In genomic region chr12:113289361-113289760, GRCh38 we compare ENCODE assay signal across 20 cellular contexts. TPM values are rescaled to one million over a fixed set of nuclear protein-coding genes. Genes with fewer than 3 reads are reported as not detected.
DNase-seq lines count a peak whose midpoint lies in the region; ATAC-seq and TF ChIP-seq lines count a peak whose summit lies in the region.
"Had no signal": no experiment of that assay in that cellular context is flagged by ENCODE, and none has a peak within 500 bp of the region (broad histone marks: within the 10 kb centered on the region; RNA-seq: fewer than 3 reads in every experiment).

No MANE protein-coding gene starts in this region.

- H3K4me3 ChIP-seq in CD4-positive, alpha-beta memory T cell (ENCODE audit: low read length in 2 of 2), result no peak overlapping the region
- H3K4me3 ChIP-seq in osteoblast (ENCODE audit: insufficient read depth, low read length) (no peak overlapping the region), spleen (no peak overlapping the region)
- H3K4me3 ChIP-seq: Peyer's patch, SJCRH30 had no signal

- intact Hi-C loops in CD4-positive, alpha-beta memory T cell (cut with micrococcal nuclease), result no loop called here
- intact Hi-C loops in spleen (cut with DNase I; ENCODE audit: low total_unique reads), result no loop called here

- H3K9me3 ChIP-seq in CD4-positive, alpha-beta memory T cell (ENCODE audit: control insufficient read depth in 1 of 2, low read length in 2 of 2), result no peaks in the 10 kb centered on the region
- H3K9me3 ChIP-seq in osteoblast (ENCODE audit: low read depth, low read length) (no peaks in the 10 kb centered on the region), spleen (no peaks in the 10 kb centered on the region)
- H3K9me3 ChIP-seq: Peyer's patch, SJCRH30 had no signal

- H2AFZ ChIP-seq in osteoblast (ENCODE audit: low read length), result no peak overlapping the region

- no peaks in the 10 kb centered on the region for H3K27me3 Mint-ChIP-seq in activated T-cell treated with anti-CD3 and anti-CD28 coated beads, Interleukin-2, amount 50 U/mL, for 72 hours (ENCODE audit: low read depth)
- H3K27me3 Mint-ChIP-seq in activated T-cell treated with anti-CD3 and anti-CD28 coated beads, Interleukin-2, amount 50 U/mL, for 4 hours (ENCODE audit: low read depth), result no peaks in the 10 kb centered on the region
- H3K27me3 Mint-ChIP-seq in CD4-positive, alpha-beta memory T cell, result no peaks in the 10 kb centered on the region
- no peaks in the 10 kb centered on the region for H3K27me3 Mint-ChIP-seq in activated naive CD8-positive, alpha-beta T cell treated with anti-CD3 and anti-CD28 coated beads, Interleukin-2, amount 10 ng/mL, durations not matched to agents 7 days and 5 days

- H3K9me3 Mint-ChIP-seq in activated T-cell treated with anti-CD3 and anti-CD28 coated beads, Interleukin-2, amount 50 U/mL, for 72 hours, result no peaks in the 10 kb centered on the region
- no peaks in the 10 kb centered on the region for H3K9me3 Mint-ChIP-seq in activated T-cell treated with anti-CD3 and anti-CD28 coated beads, Interleukin-2, amount 50 U/mL, for 4 hours
- H3K9me3 Mint-ChIP-seq in CD4-positive, alpha-beta memory T cell, result peaks cover 0 to 1% (median 0%) of the 10 kb centered on the region in 8 donors
- H3K9me3 Mint-ChIP-seq in activated naive CD8-positive, alpha-beta T cell treated with anti-CD3 and anti-CD28 coated beads, Interleukin-2, amount 10 ng/mL, durations not matched to agents 7 days and 5 days, result no peaks in the 10 kb centered on the region

- 90 to 93% (median 91%) methylated on average over 2 of the region's 2 CpGs for WGBS in spleen, 5 donors

- H3K4me3 Mint-ChIP-seq in activated T-cell treated with anti-CD3 and anti-CD28 coated beads, Interleukin-2, amount 50 U/mL, for 72 hours, result no peak overlapping the region
- H3K4me3 Mint-ChIP-seq in activated T-cell treated with anti-CD3 and anti-CD28 coated beads, Interleukin-2, amount 50 U/mL, for 4 hours, result no peak overlapping the region
- H3K4me3 Mint-ChIP-seq in CD4-positive, alpha-beta memory T cell, result no peak overlapping the region
- no peak overlapping the region for H3K4me3 Mint-ChIP-seq in activated naive CD8-positive, alpha-beta T cell treated with anti-CD3 and anti-CD28 coated beads, Interleukin-2, amount 10 ng/mL, durations not matched to agents 7 days and 5 days

- no peak for ATAC-seq in activated T-cell treated with anti-CD3 and anti-CD28 coated beads, Interleukin-2, amount 50 U/mL, for 72 hours (replicated peaks in 1 of 2)
- ATAC-seq in activated T-cell treated with anti-CD3 and anti-CD28 coated beads, Interleukin-2, amount 50 U/mL, for 4 hours, result no peak
- ATAC-seq in activated naive CD8-positive, alpha-beta T cell treated with anti-CD3 and anti-CD28 coated beads, Interleukin-2, amount 10 ng/mL, durations not matched to agents 7 days and 5 days (ENCODE audit: low read depth), result no peak
- no peak for ATAC-seq in HG03159 (IDR thresholded peaks at IDR 0.05; ENCODE audit: unreplicated experiment)

- H3K4me1 ChIP-seq in CD4-positive, alpha-beta memory T cell (ENCODE audit: insufficient read depth, low read length), result no peaks in the 10 kb centered on the region
- peaks cover 19% of the 10 kb centered on the region for H3K4me1 ChIP-seq in osteoblast (ENCODE audit: insufficient read depth, low read length)
- H3K4me1 ChIP-seq in spleen, result peaks cover 0 to 9% (median 0%) of the 10 kb centered on the region in 6 donors
- H3K4me1 ChIP-seq: Peyer's patch, SJCRH30 had no signal

- POLR2A ChIA-PET in CD4-positive, alpha-beta memory T cell (lab: Charles Lee; ENCODE audit: partially characterized antibody), result interaction anchor here (1.1 kb wide), 1 partner anchor 20 kb away, joined by 5 read pairs; no protein-coding TSS in a partner anchor
- POLR2A ChIA-PET in activated naive CD8-positive, alpha-beta T cell treated with anti-CD3 and anti-CD28 coated beads, Interleukin-2, amount 10 ng/mL, durations not matched to agents 7 days and 5 days (lab: Charles Lee), result no interaction called here

- H3K27me3 ChIP-seq in CD4-positive, alpha-beta memory T cell (ENCODE audit: insufficient read depth, low read length), result no peaks in the 10 kb centered on the region
- H3K27me3 ChIP-seq in osteoblast (ENCODE audit: insufficient read depth, low read length) (no peaks in the 10 kb centered on the region), spleen (replicated peaks in 1 of 7) (no peaks in the 10 kb centered on the region)
- H3K27me3 ChIP-seq: Peyer's patch, SJCRH30 had no signal

- H4K20me1 ChIP-seq in osteoblast (ENCODE audit: insufficient read depth, low read length), result peaks cover 3% of the 10 kb centered on the region

- H3K4me2 ChIP-seq in osteoblast (ENCODE audit: insufficient read depth, low read length), result no peak overlapping the region

- no peak overlapping the region for H3K27ac ChIP-seq in CD4-positive, alpha-beta memory T cell (ENCODE audit: low read depth, low read length)
- H3K27ac ChIP-seq in osteoblast (ENCODE audit: low read depth, low read length), result no peak overlapping the region
- no peak overlapping the region for H3K27ac ChIP-seq in spleen
- H3K27ac ChIP-seq: Peyer's patch, SJCRH30 had no signal

- no peak for TF ChIP-seq POLR2A in spleen (IDR thresholded peaks at IDR 0.05)

- peak overlapping the region; percentile 8 for H3K27ac Mint-ChIP-seq in activated T-cell treated with anti-CD3 and anti-CD28 coated beads, Interleukin-2, amount 50 U/mL, for 72 hours
- H3K27ac Mint-ChIP-seq in CD4-positive, alpha-beta memory T cell, result peak overlapping the region in 5 of 7 donors; percentile 15 to 74 (median 53)
- H3K27ac Mint-ChIP-seq in activated naive CD8-positive, alpha-beta T cell treated with anti-CD3 and anti-CD28 coated beads, Interleukin-2, amount 10 ng/mL, durations not matched to agents 7 days and 5 days, result peak overlapping the region; percentile 68

- H3K4me1 Mint-ChIP-seq in activated T-cell treated with anti-CD3 and anti-CD28 coated beads, Interleukin-2, amount 50 U/mL, for 72 hours (ENCODE audit: low read depth), result no peaks in the 10 kb centered on the region
- H3K4me1 Mint-ChIP-seq in activated T-cell treated with anti-CD3 and anti-CD28 coated beads, Interleukin-2, amount 50 U/mL, for 4 hours (ENCODE audit: low read depth), result no peaks in the 10 kb centered on the region
- peaks cover 0 to 4% (median 0%) of the 10 kb centered on the region in 4 donors for H3K4me1 Mint-ChIP-seq in CD4-positive, alpha-beta memory T cell
- no peaks in the 10 kb centered on the region for H3K4me1 Mint-ChIP-seq in activated naive CD8-positive, alpha-beta T cell treated with anti-CD3 and anti-CD28 coated beads, Interleukin-2, amount 10 ng/mL, durations not matched to agents 7 days and 5 days

- H3K79me2 ChIP-seq in osteoblast (ENCODE audit: insufficient read depth, low read length), result no peaks in the 10 kb centered on the region

- DNase-seq in activated T-cell treated with anti-CD3 and anti-CD28 coated beads, Interleukin-2, amount 50 U/mL, for 72 hours, result no peak
- no peak for DNase-seq in activated T-cell treated with anti-CD3 and anti-CD28 coated beads, Interleukin-2, amount 50 U/mL, for 4 hours
- DNase-seq in CD4-positive, alpha-beta memory T cell, result no peak
- DNase-seq in activated naive CD8-positive, alpha-beta T cell treated with anti-CD3 and anti-CD28 coated beads, Interleukin-2, amount 10 ng/mL, durations not matched to agents 7 days and 5 days, result no peak
- DNase-seq in osteoblast (ENCODE audit: insufficient read length, low spot score, missing footprints) (peak; percentile 91), spleen (no peak)
- DNase-seq: AML-193, C1 segment of cervical spinal cord, EL, GF-D8, H7, Karpas-422, MV-4-11, NCI-H1694 treated with DMSO at 0.1 percent for 48 hours, NCI-H2081 treated with DMSO at 0.1 percent for 48 hours, NCI-H2171 treated with DMSO at 0.1 percent for 48 hours, NCI-H526, Peyer's patch, SJCRH30 had no signal

- H3K36me3 Mint-ChIP-seq in activated T-cell treated with anti-CD3 and anti-CD28 coated beads, Interleukin-2, amount 50 U/mL, for 72 hours (ENCODE audit: insufficient read depth in 2 of 2), result peaks cover 0 to 19% of the 10 kb centered on the region in 2 donors
- H3K36me3 Mint-ChIP-seq in activated T-cell treated with anti-CD3 and anti-CD28 coated beads, Interleukin-2, amount 50 U/mL, for 4 hours (ENCODE audit: insufficient read depth), result peaks cover 19% of the 10 kb centered on the region
- peaks cover 28 to 57% of the 10 kb centered on the region in 2 donors for H3K36me3 Mint-ChIP-seq in CD4-positive, alpha-beta memory T cell
- peaks cover 6% of the 10 kb centered on the region for H3K36me3 Mint-ChIP-seq in activated naive CD8-positive, alpha-beta T cell treated with anti-CD3 and anti-CD28 coated beads, Interleukin-2, amount 10 ng/mL, durations not matched to agents 7 days and 5 days

- peaks cover 65% of the 10 kb centered on the region for H3K36me3 ChIP-seq in CD4-positive, alpha-beta memory T cell (ENCODE audit: insufficient read depth, low read length)
- H3K36me3 ChIP-seq in osteoblast (ENCODE audit: insufficient read depth, low read length) (peaks cover 19% of the 10 kb centered on the region), spleen (peaks cover 2 to 100% (median 97%) of the 10 kb centered on the region in 6 donors)
- H3K36me3 ChIP-seq: SJCRH30 had no signal

- TF ChIP-seq CTCF in osteoblast (IDR thresholded peaks at IDR 0.05; ENCODE audit: extremely low read depth, low read depth, low read length), result no peak
- no peak for TF ChIP-seq CTCF in spleen (IDR thresholded peaks at IDR 0.05 in 8 of 11, conservative IDR thresholded peaks at IDR 0.05 in 3 of 11)

- CTCF ChIA-PET in CD4-positive, alpha-beta memory T cell (lab: Charles Lee; ENCODE audit: partially characterized antibody), result interaction anchor here (1.2 kb wide), 1 partner anchor 9 kb away, joined by 3 read pairs; no protein-coding TSS in a partner anchor

RNA-seq across cellular contexts. Expression of gene SLC8B1, which starts 45.5 kb away (rescaled TPM):
- 10 to 100 TPM; 25.9 to 27.4 TPM for total RNA-seq in activated T-cell treated with anti-CD3 and anti-CD28 coated beads, Interleukin-2, amount 50 U/mL, for 72 hours
- total RNA-seq in activated T-cell treated with anti-CD3 and anti-CD28 coated beads, Interleukin-2, amount 50 U/mL, for 4 hours, result 10 to 100 TPM; 12.4 to 14.7 (median 13.6) TPM
- 10 to 100 TPM; 91.2 to 93.5 TPM for total RNA-seq in CD4-positive, alpha-beta memory T cell
- 10 to 100 TPM; 33.9 to 51.7 TPM for polyA plus RNA-seq in CD4-positive, alpha-beta memory T cell
- 10 to 100 TPM; 42.1 to 42.4 TPM for total RNA-seq in activated naive CD8-positive, alpha-beta T cell treated with anti-CD3 and anti-CD28 coated beads, Interleukin-2, amount 10 ng/mL, durations not matched to agents 7 days and 5 days
- total RNA-seq in osteoblast (16.5 and 19.5 TPM in 2 replicates), spleen (100 to 1,000 TPM in 2 of 7 donors, 10 to 100 TPM in 5; 54.7 to 126 (median 84.4) TPM)
- 10 to 100 TPM; 15.0 to 47.1 (median 32.5) TPM for polyA plus RNA-seq in spleen

Comparison
In these comparisons a context has a peak if more than half of its experiments do, and no peak if none do; other contexts are left out.
1. H3K27ac Mint-ChIP-seq: peak in every context shown above with its lines; median percentile 68 in activated naive CD8-positive, alpha-beta T cell treated with anti-CD3 and anti-CD28 coated beads, Interleukin-2, amount 10 ng/mL, durations not matched to agents 7 days and 5 days; 53 in CD4-positive, alpha-beta memory T cell; 8 in activated T-cell treated with anti-CD3 and anti-CD28 coated beads, Interleukin-2, amount 50 U/mL, for 72 hours.